In the genomic region with DNA sequence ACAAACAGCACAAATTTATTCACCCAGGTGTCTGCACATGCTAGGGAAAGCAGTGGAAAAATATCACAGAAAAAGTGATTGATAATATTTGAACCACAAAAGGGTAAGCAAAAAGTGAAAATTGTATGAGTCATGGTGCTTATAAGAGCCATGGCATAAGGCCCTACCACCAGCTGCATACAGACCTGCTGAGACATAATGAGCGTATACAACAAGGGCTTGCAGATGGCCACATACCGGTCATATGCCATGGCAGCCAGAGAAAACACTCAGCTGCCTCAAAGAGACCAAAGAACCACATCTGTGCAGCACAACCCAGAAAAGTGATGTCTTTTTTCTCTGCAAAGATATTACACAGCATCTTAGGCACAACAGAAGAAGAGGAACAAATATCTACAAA, we compare ENCODE assay signal across 29 cellular contexts.
"Had no signal": no experiment of that assay in that cellular context is flagged by ENCODE, and none has a peak within 500 bp of the region (broad histone marks: within the 10 kb centered on the region; RNA-seq: fewer than 3 reads in every experiment).

No MANE protein-coding gene starts in this region.

- H3K4me3 Mint-ChIP-seq: activated CD4-positive, alpha-beta memory T cell treated with anti-CD3 and anti-CD28 coated beads, Interleukin-2, amount 10 ng/mL, durations not matched to agents 7 days and 5 days; activated CD8-positive, alpha-beta memory T cell treated with anti-CD3 and anti-CD28 coated beads, Interleukin-2, amount 10 ng/mL, durations not matched to agents 7 days and 5 days; activated naive CD8-positive, alpha-beta T cell treated with anti-CD3 and anti-CD28 coated beads for 36 hours had no signal

- H3K27me3 ChIP-seq: SJCRH30 had no signal

- H3K4me1 Mint-ChIP-seq: activated CD4-positive, alpha-beta memory T cell treated with anti-CD3 and anti-CD28 coated beads, Interleukin-2, amount 10 ng/mL, durations not matched to agents 7 days and 5 days; activated CD8-positive, alpha-beta memory T cell treated with anti-CD3 and anti-CD28 coated beads, Interleukin-2, amount 10 ng/mL, durations not matched to agents 7 days and 5 days; activated naive CD8-positive, alpha-beta T cell treated with anti-CD3 and anti-CD28 coated beads for 36 hours had no signal

- H3K9me3 Mint-ChIP-seq: activated CD4-positive, alpha-beta memory T cell treated with anti-CD3 and anti-CD28 coated beads, Interleukin-2, amount 10 ng/mL, durations not matched to agents 7 days and 5 days; activated naive CD8-positive, alpha-beta T cell treated with anti-CD3 and anti-CD28 coated beads for 36 hours had no signal

- H3K4me3 ChIP-seq: SJCRH30, SK-N-MC had no signal

- H3K9me3 ChIP-seq: SJCRH30 had no signal

- H3K27ac Mint-ChIP-seq: activated CD4-positive, alpha-beta memory T cell treated with anti-CD3 and anti-CD28 coated beads, Interleukin-2, amount 10 ng/mL, durations not matched to agents 7 days and 5 days; activated CD8-positive, alpha-beta memory T cell treated with anti-CD3 and anti-CD28 coated beads, Interleukin-2, amount 10 ng/mL, durations not matched to agents 7 days and 5 days; activated naive CD8-positive, alpha-beta T cell treated with anti-CD3 and anti-CD28 coated beads for 36 hours had no signal

- H3K36me3 Mint-ChIP-seq: activated CD8-positive, alpha-beta memory T cell treated with anti-CD3 and anti-CD28 coated beads, Interleukin-2, amount 10 ng/mL, durations not matched to agents 7 days and 5 days; activated naive CD8-positive, alpha-beta T cell treated with anti-CD3 and anti-CD28 coated beads for 36 hours had no signal

- DNase-seq: activated CD4-positive, alpha-beta memory T cell treated with anti-CD3 and anti-CD28 coated beads, Interleukin-2, amount 10 ng/mL, durations not matched to agents 7 days and 5 days; activated CD4-positive, alpha-beta T cell treated with anti-CD3 and anti-CD28 coated beads for 1 hour; activated CD4-positive, alpha-beta T cell treated with anti-CD3 and anti-CD28 coated beads for 48 hours; activated CD4-positive, CD25-positive, alpha-beta regulatory T cell; activated CD8-positive, alpha-beta memory T cell treated with anti-CD3 and anti-CD28 coated beads for 24 hours; activated CD8-positive, alpha-beta memory T cell treated with anti-CD3 and anti-CD28 coated beads, Interleukin-2, amount 10 ng/mL, durations not matched to agents 7 days and 5 days; activated CD8-positive, alpha-beta memory T cell treated with anti-CD3 and anti-CD28 coated beads, Interleukin-2, amount 50 U/mL, for 48 hours; activated effector memory CD4-positive, alpha-beta T cell treated with Interleukin-2 at 50 U/mL for 16 hours; activated naive CD4-positive, alpha-beta T cell treated with anti-CD3 and anti-CD28 coated beads, Interleukin-2, amount 50 U/mL, for 16 hours; activated naive CD8-positive, alpha-beta T cell treated with anti-CD3 and anti-CD28 coated beads for 36 hours; activated T-cell treated with anti-CD3 and anti-CD28 coated beads, Interleukin-2, amount 50 U/mL, for 48 hours; amniotic stem cell; aorta; NCI-H1048; NCI-H1105 treated with DMSO at 0.1 percent for 48 hours; NCI-H1436; NCI-H1694; NCI-H1930; NCI-H2081 treated with DMSO at 0.1 percent for 48 hours; NCI-H226; NCI-H446 treated with DMSO at 0.1 percent for 48 hours; NCI-H524; NCI-H69; NCI-H82; SHP77; T1000; WERI-Rb-1 had no signal

- H3K27me3 Mint-ChIP-seq: activated CD4-positive, alpha-beta memory T cell treated with anti-CD3 and anti-CD28 coated beads, Interleukin-2, amount 10 ng/mL, durations not matched to agents 7 days and 5 days; activated CD8-positive, alpha-beta memory T cell treated with anti-CD3 and anti-CD28 coated beads, Interleukin-2, amount 10 ng/mL, durations not matched to agents 7 days and 5 days had no signal

- H3K36me3 ChIP-seq: SJCRH30, WERI-Rb-1 had no signal
